In genomic region chr10:112821663-112822062, GRCh38 we compare ENCODE assay signal across 1 cellular context.
TF ChIP-seq lines count a peak whose summit lies in the region.

No MANE protein-coding gene starts in this region.

TF ChIP-seq in HepG2, 621 proteins besides CTCF, POLR2A, EP300 and RAD21 (continued from another document):
- TF ChIP-seq THYN1 (CRISPR knock-in tag; IDR thresholded peaks at IDR 0.05; ENCODE audit: borderline replicate concordance, low read depth), result no peak
- no peak for TF ChIP-seq TBX3 (IDR thresholded peaks at IDR 0.05; ENCODE audit: borderline replicate concordance)
- peak; percentile 22 for TF ChIP-seq TEAD3 (CRISPR knock-in tag; optimal IDR thresholded peaks at IDR 0.05; ENCODE audit: borderline replicate concordance)
- peak; percentile 61 for TF ChIP-seq NR2C2 (CRISPR knock-in tag; IDR thresholded peaks at IDR 0.05; ENCODE audit: borderline replicate concordance)
- TF ChIP-seq GATAD2A (CRISPR knock-in tag; IDR thresholded peaks at IDR 0.05), result peak; percentile 41; the same call in 1 of the 2 replicates
- no peak for TF ChIP-seq GABPA (IDR thresholded peaks at IDR 0.05; ENCODE audit: low read depth, low read length)
- peak; percentile 50; the same call in 1 of the 2 replicates for TF ChIP-seq GABPA (CRISPR knock-in tag; IDR thresholded peaks at IDR 0.05; ENCODE audit: low read depth)
- TF ChIP-seq AKAP8 (CRISPR knock-in tag; IDR thresholded peaks at IDR 0.05), result no peak
